ENCODE assay signal across 39 cellular contexts in the genomic region with DNA sequence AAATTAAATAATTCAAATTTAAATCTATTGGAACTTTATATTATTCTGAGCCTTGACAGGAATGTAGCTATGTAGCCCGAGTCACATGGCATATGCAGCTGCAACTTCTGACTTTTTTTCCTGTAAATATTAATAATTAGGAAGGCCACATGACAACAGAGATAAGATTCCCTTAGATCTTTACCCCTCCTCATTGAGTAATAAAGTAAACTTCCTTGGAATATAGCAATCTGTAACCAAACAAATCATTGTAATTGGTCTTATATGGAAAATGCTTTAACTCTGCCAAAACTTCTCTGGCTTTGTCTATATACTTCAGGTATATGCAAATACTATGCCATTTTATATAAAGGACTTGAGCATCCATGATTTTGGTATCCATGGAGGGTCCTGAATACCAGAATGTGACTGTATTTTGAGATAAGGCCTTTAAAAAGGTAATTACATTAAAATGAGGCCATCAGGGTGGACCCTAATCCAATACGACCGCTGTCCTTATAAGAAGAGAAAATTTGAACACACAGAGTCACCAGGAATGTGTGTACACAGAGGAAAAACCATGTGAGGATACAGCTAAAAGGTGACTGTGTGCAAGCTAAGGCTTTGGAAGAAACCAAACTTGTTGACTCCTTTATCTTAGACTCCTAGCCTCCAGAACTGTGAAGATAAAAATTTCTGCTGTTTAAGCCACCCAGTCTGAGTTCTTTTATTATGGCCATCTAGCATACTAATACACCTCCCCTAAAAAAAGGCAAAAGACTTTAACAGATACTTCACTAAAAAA.
"Had no signal": no experiment of that assay in that cellular context is flagged by ENCODE, and none has a peak within 500 bp of the region (broad histone marks: within the 10 kb centered on the region; RNA-seq: fewer than 3 reads in every experiment).

No MANE protein-coding gene starts in this region.

- H3K4me1 Mint-ChIP-seq: activated B cell treated with CpG ODN at 0.5 μM for 24 hours; activated CD4-positive, alpha-beta T cell treated with anti-CD3 and anti-CD28 coated beads, Interleukin-2, amount 10 ng/mL, durations not matched to agents 24 days and 14 days; activated naive CD8-positive, alpha-beta T cell treated with anti-CD3 and anti-CD28 coated beads for 36 hours; activated T-helper 17 cell treated with anti-CD3 and anti-CD28 coated beads, Interleukin-2, amount 50 U/mL, for 72 hours; central memory CD8-positive, alpha-beta T cell had no signal

- FAIRE-seq: astrocyte, bronchial epithelial cell, TTC549 had no signal

- H3K36me3 ChIP-seq: adrenal gland, cardiac muscle cell had no signal

- H3K27ac Mint-ChIP-seq: activated B cell treated with CpG ODN at 0.5 μM for 24 hours; activated CD4-positive, alpha-beta memory T cell treated with anti-CD3 and anti-CD28 coated beads for 36 hours; activated CD4-positive, alpha-beta T cell treated with anti-CD3 and anti-CD28 coated beads, Interleukin-2, amount 10 ng/mL, durations not matched to agents 24 days and 14 days; activated CD8-positive, alpha-beta T cell treated with anti-CD3 and anti-CD28 coated beads for 36 hours; activated naive CD4-positive, alpha-beta T cell treated with anti-CD3 and anti-CD28 coated beads for 36 hours; activated naive CD4-positive, alpha-beta T cell treated with anti-CD3 and anti-CD28 coated beads, Interleukin-2, amount 50 U/mL, for 72 hours; activated naive CD8-positive, alpha-beta T cell treated with anti-CD3 and anti-CD28 coated beads for 36 hours; activated T-cell treated with anti-CD3 and anti-CD28 coated beads, Interleukin-2, amount 50 U/mL, for 72 hours; activated T-helper 1 cell treated with anti-CD3 and anti-CD28 coated beads, Interleukin-12 subunit alpha, Interleukin-12 subunit beta, Interleukin-2, Interleukin-4 antibody, amounts not matched to agents 30 ng/mL and 10 ng/mL and 1 ng/mL, durations not matched to agents 14 hours and 24 hours and 36 hours; activated T-helper 17 cell treated with anti-CD3 and anti-CD28 coated beads, Interleukin-2, amount 50 U/mL, for 72 hours; brain; T-helper 1 cell treated with Interleukin-12 subunit alpha and Interleukin-12 subunit beta and Interleukin-4 antibody, amounts not matched to agents 30 μg/mL and 1 μg/mL, for 36 hours; T-helper 2 cell treated with Interferon-gamma antibody and Interleukin-4, amounts not matched to agents 5 μg/mL and 100 μg/mL, for 36 hours had no signal

- H3K27me3 Mint-ChIP-seq: activated CD4-positive, alpha-beta T cell treated with anti-CD3 and anti-CD28 coated beads, Interleukin-2, amount 10 ng/mL, durations not matched to agents 24 days and 14 days; activated CD8-positive, alpha-beta T cell treated with anti-CD3 and anti-CD28 coated beads for 36 hours; brain had no signal

- H3K4me3 Mint-ChIP-seq: activated B cell treated with CpG ODN at 0.5 μM for 24 hours; activated CD4-positive, alpha-beta memory T cell treated with anti-CD3 and anti-CD28 coated beads for 36 hours; activated CD4-positive, alpha-beta T cell treated with anti-CD3 and anti-CD28 coated beads, Interleukin-2, amount 10 ng/mL, durations not matched to agents 24 days and 14 days; activated CD8-positive, alpha-beta T cell treated with anti-CD3 and anti-CD28 coated beads for 36 hours; activated naive CD4-positive, alpha-beta T cell treated with anti-CD3 and anti-CD28 coated beads for 36 hours; activated naive CD8-positive, alpha-beta T cell treated with anti-CD3 and anti-CD28 coated beads for 36 hours; activated T-cell treated with anti-CD3 and anti-CD28 coated beads, Interleukin-2, amount 50 U/mL, for 4 hours; activated T-cell treated with anti-CD3 and anti-CD28 coated beads, Interleukin-2, amount 50 U/mL, for 72 hours; activated T-helper 1 cell treated with anti-CD3 and anti-CD28 coated beads, Interleukin-12 subunit alpha, Interleukin-12 subunit beta, Interleukin-2, Interleukin-4 antibody, amounts not matched to agents 30 ng/mL and 10 ng/mL and 1 ng/mL, durations not matched to agents 14 hours and 24 hours and 36 hours; activated T-helper 17 cell treated with anti-CD3 and anti-CD28 coated beads, Interleukin-2, amount 50 U/mL, for 72 hours; brain; central memory CD8-positive, alpha-beta T cell; T-helper 1 cell treated with Interleukin-12 subunit alpha and Interleukin-12 subunit beta and Interleukin-4 antibody, amounts not matched to agents 30 μg/mL and 1 μg/mL, for 36 hours; T-helper 2 cell treated with Interferon-gamma antibody and Interleukin-4, amounts not matched to agents 5 μg/mL and 100 μg/mL, for 36 hours had no signal

- ATAC-seq: activated CD8-positive, alpha-beta T cell treated with anti-CD3 and anti-CD28 coated beads for 36 hours; activated naive CD4-positive, alpha-beta T cell treated with anti-CD3 and anti-CD28 coated beads, Interleukin-2, amount 50 U/mL, for 72 hours; activated T-cell treated with anti-CD3 and anti-CD28 coated beads, Interleukin-2, amount 50 U/mL, for 4 hours; activated T-cell treated with anti-CD3 and anti-CD28 coated beads, Interleukin-2, amount 50 U/mL, for 72 hours; activated T-helper 17 cell treated with anti-CD3 and anti-CD28 coated beads, Interleukin-2, amount 50 U/mL, for 72 hours had no signal

- H3K27ac ChIP-seq: adrenal gland, cardiac muscle cell, VCaP had no signal

- H3K27me3 ChIP-seq: adrenal gland, cardiac muscle cell had no signal

- DNase-seq: activated B cell treated with CpG ODN at 0.5 μM for 24 hours; activated CD4-positive, alpha-beta memory T cell treated with anti-CD3 and anti-CD28 coated beads for 36 hours; activated CD4-positive, alpha-beta T cell treated with anti-CD3 and anti-CD28 coated beads for 4 hours; activated CD4-positive, alpha-beta T cell treated with anti-CD3 and anti-CD28 coated beads, Interleukin-2, amount 10 ng/mL, durations not matched to agents 24 days and 14 days; activated CD4-positive, alpha-beta T cell treated with anti-CD3 and anti-CD28 coated beads, Interleukin-2, amount 50 U/mL, for 1 hour; activated CD4-positive, alpha-beta T cell treated with anti-CD3 and anti-CD28 coated beads, Interleukin-2, amount 50 U/mL, for 4 hours; activated CD4-positive, CD25-positive, alpha-beta regulatory T cell treated with anti-CD3 and anti-CD28 coated beads, Interleukin-2, amount 50 U/mL, for 72 hours; activated CD8-positive, alpha-beta memory T cell treated with anti-CD3 and anti-CD28 coated beads, Interleukin-2, amount 50 U/mL, for 4 hours; activated CD8-positive, alpha-beta T cell treated with anti-CD3 and anti-CD28 coated beads for 36 hours; activated effector memory CD4-positive, alpha-beta T cell treated with anti-CD3 and anti-CD28 coated beads, Interleukin-2, amount 50 U/mL, for 16 hours; activated gamma-delta T cell treated with Interleukin-2 at 50 U/mL for 16 hours; activated naive CD4-positive, alpha-beta T cell; activated naive CD4-positive, alpha-beta T cell treated with anti-CD3 and anti-CD28 coated beads for 36 hours; activated naive CD4-positive, alpha-beta T cell treated with anti-CD3 and anti-CD28 coated beads, Interleukin-2, amount 50 U/mL, for 16 hours; activated naive CD8-positive, alpha-beta T cell treated with anti-CD3 and anti-CD28 coated beads for 36 hours; activated T-cell treated with anti-CD3 and anti-CD28 coated beads for 4 hours; activated T-cell treated with anti-CD3 and anti-CD28 coated beads, Interleukin-2, amount 50 U/mL, for 1 hour; activated T-cell treated with anti-CD3 and anti-CD28 coated beads, Interleukin-2, amount 50 U/mL, for 4 hours; activated T-cell treated with anti-CD3 and anti-CD28 coated beads, Interleukin-2, amount 50 U/mL, for 72 hours; adrenal gland; amniotic stem cell; aorta; caudate nucleus; cerebellar nuclear complex; T-helper 1 cell; T-helper 2 cell; T-helper 9 cell had no signal

- H3K4me1 ChIP-seq: adrenal gland had no signal

- H3K4me3 ChIP-seq: adrenal gland, cardiac muscle cell had no signal
